Comparison of ENCODE assay signal across 18 cellular contexts in genomic region chr9:113530022-113530635, GRCh38.
DNase-seq lines count a peak whose midpoint lies in the region; ATAC-seq and TF ChIP-seq lines count a peak whose summit lies in the region.
"Had no signal": no experiment of that assay in that cellular context is flagged by ENCODE, and none has a peak within 500 bp of the region (broad histone marks: within the 10 kb centered on the region; RNA-seq: fewer than 3 reads in every experiment).

No MANE protein-coding gene starts in this region.

- H3K4me3 ChIP-seq in endodermal cell (ENCODE audit: low read length) = no peak overlapping the region
- H3K4me3 ChIP-seq: stomach, uterus had no signal

- no peak overlapping the region for H3K9ac ChIP-seq in endodermal cell (ENCODE audit: extremely low read depth, low read length, poor library complexity, severe bottlenecking)

- no TSS peak for BruUV-seq in Calu3 (replicated peaks; lab: Mats Ljungman, UMichigan)

- 92 to 100% methylated on average over 2 to 4 of the region's 4 CpGs for WGBS in endodermal cell (ENCODE audit: insufficient coverage in 1 of 2, insufficient read length in 1 of 2), 2 experiments

- DNase-seq in activated naive CD4-positive, alpha-beta T cell treated with anti-CD3 and anti-CD28 coated beads, Interleukin-2, amount 10 ng/mL, durations not matched to agents 7 days and 5 days = peak; percentile 12
- DNase-seq in activated naive CD4-positive, alpha-beta T cell treated with anti-CD3 and anti-CD28 coated beads for 36 hours = no peak
- DNase-seq in endodermal cell (peak; percentile 29), sciatic nerve (ENCODE audit: low spot score) (peak; percentile 28), epidermal melanocyte (ENCODE audit: insufficient read length, low spot score) (no peak), Calu3 (no peak)
- DNase-seq: activated gamma-delta T cell treated with Interleukin-2 at 50 U/mL for 16 hours; activated T-cell treated with anti-CD3 and anti-CD28 coated beads for 4 hours; anterior cingulate cortex; central memory CD4-positive, alpha-beta T cell; mesendoderm; naive thymus-derived CD4-positive, alpha-beta T cell; NCI-H1694; stomach; uterus had no signal

- H3K27ac ChIP-seq in endodermal cell (ENCODE audit: low read depth, low read length) = no peak overlapping the region
- H3K27ac ChIP-seq: stomach, uterus had no signal

- no peaks in the 10 kb centered on the region for H3K36me3 ChIP-seq in endodermal cell (ENCODE audit: control insufficient read depth, insufficient read depth, low read length)
- H3K36me3 ChIP-seq: uterus had no signal

- H3K4me3 Mint-ChIP-seq in activated naive CD4-positive, alpha-beta T cell treated with anti-CD3 and anti-CD28 coated beads, Interleukin-2, amount 10 ng/mL, durations not matched to agents 7 days and 5 days = no peak overlapping the region
- no peak overlapping the region for H3K4me3 Mint-ChIP-seq in activated naive CD4-positive, alpha-beta T cell treated with anti-CD3 and anti-CD28 coated beads for 36 hours
- H3K4me3 Mint-ChIP-seq in endodermal cell (no peak overlapping the region), Calu3 (ENCODE audit: low read depth, unreplicated experiment) (no peak overlapping the region)
- H3K4me3 Mint-ChIP-seq: naive thymus-derived CD4-positive, alpha-beta T cell had no signal

- intact Hi-C loops in activated naive CD4-positive, alpha-beta T cell treated with anti-CD3 and anti-CD28 coated beads for 36 hours (cut with micrococcal nuclease) = no loop called here
- intact Hi-C loops in sciatic nerve (cut with DNase I) = no loop called here
- intact Hi-C loops in Calu3 (cut with micrococcal nuclease; ENCODE audit: unreplicated experiment) = no loop called here

- no peaks in the 10 kb centered on the region for H3K27me3 Mint-ChIP-seq in activated naive CD4-positive, alpha-beta T cell treated with anti-CD3 and anti-CD28 coated beads, Interleukin-2, amount 10 ng/mL, durations not matched to agents 7 days and 5 days
- no peaks in the 10 kb centered on the region for H3K27me3 Mint-ChIP-seq in activated naive CD4-positive, alpha-beta T cell treated with anti-CD3 and anti-CD28 coated beads for 36 hours (ENCODE audit: low read depth)
- H3K27me3 Mint-ChIP-seq in endodermal cell (ENCODE audit: insufficient read depth) (no peaks in the 10 kb centered on the region), Calu3 (ENCODE audit: unreplicated experiment) (no peaks in the 10 kb centered on the region)
- H3K27me3 Mint-ChIP-seq: naive thymus-derived CD4-positive, alpha-beta T cell had no signal

- H3K9me3 Mint-ChIP-seq in activated naive CD4-positive, alpha-beta T cell treated with anti-CD3 and anti-CD28 coated beads, Interleukin-2, amount 10 ng/mL, durations not matched to agents 7 days and 5 days = no peaks in the 10 kb centered on the region
- no peaks in the 10 kb centered on the region for H3K9me3 Mint-ChIP-seq in activated naive CD4-positive, alpha-beta T cell treated with anti-CD3 and anti-CD28 coated beads for 36 hours
- no peaks in the 10 kb centered on the region for H3K9me3 Mint-ChIP-seq in endodermal cell
- H3K9me3 Mint-ChIP-seq in Calu3 (ENCODE audit: low read depth, unreplicated experiment) = no peaks in the 10 kb centered on the region
- H3K9me3 Mint-ChIP-seq: naive thymus-derived CD4-positive, alpha-beta T cell had no signal

- ATAC-seq in HG03025 (IDR thresholded peaks at IDR 0.05; ENCODE audit: low FRiP score, unreplicated experiment) (peak; percentile 58), sciatic nerve (no peak), HG03045 (IDR thresholded peaks at IDR 0.05; ENCODE audit: unreplicated experiment) (no peak)
- ATAC-seq: esophagus mucosa; naive thymus-derived CD4-positive, alpha-beta T cell had no signal

- TF ChIP-seq CTCF in endodermal cell (conservative IDR thresholded peaks at IDR 0.05) (no peak), Calu3 (IDR thresholded peaks at IDR 0.05; ENCODE audit: unreplicated experiment) (no peak)

- peaks cover under 1% of the 10 kb centered on the region for H3K4me1 Mint-ChIP-seq in activated naive CD4-positive, alpha-beta T cell treated with anti-CD3 and anti-CD28 coated beads, Interleukin-2, amount 10 ng/mL, durations not matched to agents 7 days and 5 days
- no peaks in the 10 kb centered on the region for H3K4me1 Mint-ChIP-seq in activated naive CD4-positive, alpha-beta T cell treated with anti-CD3 and anti-CD28 coated beads for 36 hours (ENCODE audit: low read depth)
- H3K4me1 Mint-ChIP-seq in endodermal cell = no peaks in the 10 kb centered on the region
- no peaks in the 10 kb centered on the region for H3K4me1 Mint-ChIP-seq in Calu3 (ENCODE audit: low read depth, unreplicated experiment)

- H3K27me3 ChIP-seq in endodermal cell (ENCODE audit: control insufficient read depth, insufficient read depth, low read length, poor library complexity, severe bottlenecking) = no peaks in the 10 kb centered on the region
- H3K27me3 ChIP-seq: stomach, uterus had no signal

- peaks cover 9% of the 10 kb centered on the region for H3K4me1 ChIP-seq in endodermal cell (ENCODE audit: control insufficient read depth, insufficient read depth, low read length)
- H3K4me1 ChIP-seq: uterus had no signal

- no peak overlapping the region for H3K27ac Mint-ChIP-seq in activated naive CD4-positive, alpha-beta T cell treated with anti-CD3 and anti-CD28 coated beads, Interleukin-2, amount 10 ng/mL, durations not matched to agents 7 days and 5 days
- H3K27ac Mint-ChIP-seq in activated naive CD4-positive, alpha-beta T cell treated with anti-CD3 and anti-CD28 coated beads for 36 hours = no peak overlapping the region
- H3K27ac Mint-ChIP-seq in endodermal cell = no peak overlapping the region
- no peak overlapping the region for H3K27ac Mint-ChIP-seq in Calu3 (ENCODE audit: unreplicated experiment)

- no peaks in the 10 kb centered on the region for H3K9me3 ChIP-seq in endodermal cell (ENCODE audit: control insufficient read depth, low read length)
- H3K9me3 ChIP-seq: stomach, uterus had no signal

- CTCF ChIA-PET in activated naive CD4-positive, alpha-beta T cell treated with anti-CD3 and anti-CD28 coated beads, Interleukin-2, amount 10 ng/mL, durations not matched to agents 7 days and 5 days (lab: Charles Lee) = interaction anchor here (1.0 kb wide), 1 partner anchor 18 kb away, joined by 3 read pairs; no protein-coding TSS in a partner anchor
- CTCF ChIA-PET in activated naive CD4-positive, alpha-beta T cell treated with anti-CD3 and anti-CD28 coated beads for 36 hours (lab: Charles Lee) = no interaction called here
- CTCF ChIA-PET in Calu3 (lab: Charles Lee) = no interaction called here

- peaks cover 10% of the 10 kb centered on the region for H3K36me3 Mint-ChIP-seq in activated naive CD4-positive, alpha-beta T cell treated with anti-CD3 and anti-CD28 coated beads, Interleukin-2, amount 10 ng/mL, durations not matched to agents 7 days and 5 days
- peaks cover 2% of the 10 kb centered on the region for H3K36me3 Mint-ChIP-seq in activated naive CD4-positive, alpha-beta T cell treated with anti-CD3 and anti-CD28 coated beads for 36 hours (ENCODE audit: low read depth)
- no peaks in the 10 kb centered on the region for H3K36me3 Mint-ChIP-seq in endodermal cell (ENCODE audit: low read depth)
- peaks cover 8% of the 10 kb centered on the region for H3K36me3 Mint-ChIP-seq in Calu3 (ENCODE audit: insufficient read depth, unreplicated experiment)

Comparison
In these comparisons a context has a peak if more than half of its experiments do, and no peak if none do; other contexts are left out.
1. DNase-seq: peak in activated naive CD4-positive, alpha-beta T cell treated with anti-CD3 and anti-CD28 coated beads, Interleukin-2, amount 10 ng/mL, durations not matched to agents 7 days and 5 days (single experiment), endodermal cell (single experiment) and sciatic nerve (single experiment); none in activated naive CD4-positive, alpha-beta T cell treated with anti-CD3 and anti-CD28 coated beads for 36 hours (single experiment), epidermal melanocyte (single experiment) and Calu3 (single experiment).